Comparison of ENCODE assay signal across 8 cellular contexts in genomic region chr7:87877641-87878040, GRCh38. TPM values are rescaled to one million over a fixed set of nuclear protein-coding genes. Genes with fewer than 3 reads are reported as not detected.
DNase-seq lines count a peak whose midpoint lies in the region; ATAC-seq lines count a peak whose summit lies in the region.

No MANE protein-coding gene starts in this region.

- H3K36me3 Mint-ChIP-seq in activated CD4-positive, alpha-beta memory T cell treated with anti-CD3 and anti-CD28 coated beads for 36 hours = peaks cover 40% of the 10 kb centered on the region
- peaks cover 9 to 17% of the 10 kb centered on the region in 2 donors for H3K36me3 Mint-ChIP-seq in stimulated activated naive B cell treated with anti-CD40 and anti-IgM and Interleukin-4, amounts not matched to agents 10 μg/mL and 1 μg/mL and 100 μg/mL, for 72 hours

- intact Hi-C loops in activated CD4-positive, alpha-beta memory T cell treated with anti-CD3 and anti-CD28 coated beads for 36 hours (cut with micrococcal nuclease) = loop anchor here (2.0 to 5.0 kb wide), 4 partner anchors 341 to 725 kb away; partner anchors contain the start of genes CROT and DMTF1

- peak overlapping the region; percentile 77 for H3K4me3 Mint-ChIP-seq in activated CD4-positive, alpha-beta memory T cell treated with anti-CD3 and anti-CD28 coated beads for 36 hours
- H3K4me3 Mint-ChIP-seq in stimulated activated naive B cell treated with anti-CD40 and anti-IgM and Interleukin-4, amounts not matched to agents 10 μg/mL and 1 μg/mL and 100 μg/mL, for 72 hours = peak overlapping the region; percentile 97

- peak overlapping the region; percentile 87 for H3K4me3 ChIP-seq in iPS-11a (ENCODE audit: low read depth, low read length)

- POLR2A ChIA-PET in activated CD4-positive, alpha-beta memory T cell treated with anti-CD3 and anti-CD28 coated beads for 36 hours (lab: Charles Lee) = no interaction called here

- ATAC-seq in stimulated activated naive B cell treated with anti-CD40 and anti-IgM and Interleukin-4, amounts not matched to agents 10 μg/mL and 1 μg/mL and 100 μg/mL, for 72 hours (replicated peaks) = no peak
- no peak for ATAC-seq in HG03565 (IDR thresholded peaks at IDR 0.05; ENCODE audit: unreplicated experiment)

- peaks cover 4% of the 10 kb centered on the region for H3K9me3 Mint-ChIP-seq in activated CD4-positive, alpha-beta memory T cell treated with anti-CD3 and anti-CD28 coated beads for 36 hours
- no peaks in the 10 kb centered on the region for H3K9me3 Mint-ChIP-seq in stimulated activated naive B cell treated with anti-CD40 and anti-IgM and Interleukin-4, amounts not matched to agents 10 μg/mL and 1 μg/mL and 100 μg/mL, for 72 hours

- CTCF ChIA-PET in activated CD4-positive, alpha-beta memory T cell treated with anti-CD3 and anti-CD28 coated beads for 36 hours (lab: Charles Lee) = no interaction called here

- H3K27me3 Mint-ChIP-seq in activated CD4-positive, alpha-beta memory T cell treated with anti-CD3 and anti-CD28 coated beads for 36 hours = no peaks in the 10 kb centered on the region
- no peaks in the 10 kb centered on the region for H3K27me3 Mint-ChIP-seq in stimulated activated naive B cell treated with anti-CD40 and anti-IgM and Interleukin-4, amounts not matched to agents 10 μg/mL and 1 μg/mL and 100 μg/mL, for 72 hours

- H3K4me1 Mint-ChIP-seq in activated CD4-positive, alpha-beta memory T cell treated with anti-CD3 and anti-CD28 coated beads for 36 hours (ENCODE audit: low read depth) = peaks cover 45% of the 10 kb centered on the region
- peaks cover 17 to 24% of the 10 kb centered on the region in 2 donors for H3K4me1 Mint-ChIP-seq in stimulated activated naive B cell treated with anti-CD40 and anti-IgM and Interleukin-4, amounts not matched to agents 10 μg/mL and 1 μg/mL and 100 μg/mL, for 72 hours

- DNase-seq in DMS53 (lab: John Stamatoyannopoulos, UW) (peak; percentile 27), DMS53 treated with DMSO at 0.1 percent for 48 hours (lab: John Stamatoyannopoulos, UW; ENCODE audit: unreplicated experiment) (no peak), NCI-H1694 treated with DMSO at 0.1 percent for 48 hours (lab: John Stamatoyannopoulos, UW) (no peak), NCI-H2081 (lab: John Stamatoyannopoulos, UW) (no peak)
- DNase-seq in activated CD4-positive, alpha-beta memory T cell treated with anti-CD3 and anti-CD28 coated beads for 36 hours = no peak
- DNase-seq in stimulated activated naive B cell treated with anti-CD40 and anti-IgM and Interleukin-4, amounts not matched to agents 10 μg/mL and 1 μg/mL and 100 μg/mL, for 72 hours = no peak

- peak overlapping the region; percentile 93 for H3K27ac Mint-ChIP-seq in activated CD4-positive, alpha-beta memory T cell treated with anti-CD3 and anti-CD28 coated beads for 36 hours
- no peak overlapping the region for H3K27ac Mint-ChIP-seq in stimulated activated naive B cell treated with anti-CD40 and anti-IgM and Interleukin-4, amounts not matched to agents 10 μg/mL and 1 μg/mL and 100 μg/mL, for 72 hours

RNA-seq across cellular contexts. Expression of gene DBF4, which starts 1.3 kb away (rescaled TPM):
- total RNA-seq in activated CD4-positive, alpha-beta memory T cell treated with anti-CD3 and anti-CD28 coated beads for 36 hours = 10 to 100 TPM; 75.8 to 78.4 TPM

RNA-seq across cellular contexts. Expression of gene SLC25A40, which starts 1.5 kb away (rescaled TPM):
- total RNA-seq in activated CD4-positive, alpha-beta memory T cell treated with anti-CD3 and anti-CD28 coated beads for 36 hours = 10 to 100 TPM; 47.9 to 54.9 TPM

RNA-seq across cellular contexts. Expression of gene ADAM22, which starts 56.4 kb away (rescaled TPM):
- total RNA-seq in activated CD4-positive, alpha-beta memory T cell treated with anti-CD3 and anti-CD28 coated beads for 36 hours = 1 to 10 TPM; 1.8 to 2.2 TPM
